10 cellular contexts compared by ENCODE assay signal in the genomic region with DNA sequence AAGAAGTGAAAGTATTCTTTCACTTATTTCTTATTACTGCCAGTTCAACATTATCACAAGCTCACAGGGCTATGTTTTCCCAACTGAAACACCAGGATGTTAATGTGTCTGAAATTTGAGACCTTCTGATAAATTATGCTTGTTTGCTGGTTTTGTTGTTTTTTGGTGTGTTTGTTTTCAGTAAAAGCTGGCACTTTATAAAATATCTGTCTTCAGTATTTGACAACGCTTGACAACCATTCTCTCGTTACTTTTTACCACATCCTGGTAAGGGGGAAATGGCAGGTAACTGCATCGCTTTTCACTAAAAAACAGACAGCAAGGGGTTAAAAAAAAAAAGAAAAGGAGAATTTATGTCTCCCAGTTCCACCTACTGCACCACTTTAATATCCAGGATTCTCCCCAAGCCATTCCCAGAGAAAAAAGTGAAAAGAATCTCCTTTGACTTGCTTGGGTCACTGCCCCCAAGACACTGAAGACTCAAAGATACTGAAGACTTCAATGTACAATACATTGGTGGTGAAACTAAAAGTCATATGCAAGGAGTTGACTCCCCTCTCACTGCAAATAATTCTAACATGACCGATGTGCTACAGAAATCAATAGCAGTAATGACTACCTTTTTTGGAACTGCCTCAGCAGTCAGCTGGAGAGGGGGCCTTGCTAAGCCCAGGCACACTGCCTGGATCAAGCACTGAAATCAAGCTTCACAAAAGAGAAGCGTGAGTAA.
A peak's percentile ranks its signal among the peaks of the same experiment; 100 is the strongest.
DNase-seq lines count a peak whose midpoint lies in the region; ATAC-seq and TF ChIP-seq lines count a peak whose summit lies in the region.
"Had no signal": no experiment of that assay in that cellular context is flagged by ENCODE, and none has a peak within 500 bp of the region (broad histone marks: within the 10 kb centered on the region; RNA-seq: fewer than 3 reads in every experiment).

No MANE protein-coding gene starts in this region.

- no peaks in the 10 kb centered on the region for H3K9me3 Mint-ChIP-seq in CD8-positive, alpha-beta memory T cell
- H3K9me3 Mint-ChIP-seq in activated naive CD8-positive, alpha-beta T cell treated with anti-CD3 and anti-CD28 coated beads for 36 hours, result no peaks in the 10 kb centered on the region

- H3K27ac Mint-ChIP-seq in CD8-positive, alpha-beta memory T cell, result peak overlapping the region; percentile 88 to 99 (median 96)
- H3K27ac Mint-ChIP-seq in activated naive CD8-positive, alpha-beta T cell treated with anti-CD3 and anti-CD28 coated beads for 36 hours, result peak overlapping the region; percentile 96

- H3K4me3 Mint-ChIP-seq in CD8-positive, alpha-beta memory T cell, result peak overlapping the region; percentile 75 to 91 (median 86)
- peak overlapping the region; percentile 74 for H3K4me3 Mint-ChIP-seq in activated naive CD8-positive, alpha-beta T cell treated with anti-CD3 and anti-CD28 coated beads for 36 hours

- H3K27me3 Mint-ChIP-seq in CD8-positive, alpha-beta memory T cell, result no peaks in the 10 kb centered on the region
- H3K27me3 Mint-ChIP-seq in activated naive CD8-positive, alpha-beta T cell treated with anti-CD3 and anti-CD28 coated beads for 36 hours, result no peaks in the 10 kb centered on the region

- H3K4me3 ChIP-seq in CD8-positive, alpha-beta memory T cell (ENCODE audit: low read length), result peak overlapping the region; percentile 52
- H3K4me3 ChIP-seq in BE2C (ENCODE audit: low read depth, low read length), result no peak overlapping the region
- H3K4me3 ChIP-seq: PC-9 had no signal

- H3K9me3 ChIP-seq in CD8-positive, alpha-beta memory T cell (ENCODE audit: low read length), result no peaks in the 10 kb centered on the region
- H3K9me3 ChIP-seq in BE2C, result no peaks in the 10 kb centered on the region

- TF ChIP-seq CTCF in BE2C (IDR thresholded peaks at IDR 0.05; ENCODE audit: low read depth, low read length), result no peak

- POLR2A ChIA-PET in CD8-positive, alpha-beta memory T cell (lab: Charles Lee), result interaction anchor here (0.6 to 3.6 kb wide), 12 partner anchors 8 to 91 kb away, joined by 3 to 26 read pairs (median 4); no protein-coding TSS in a partner anchor

- peak overlapping the region; percentile 62 for H3K27ac ChIP-seq in CD8-positive, alpha-beta memory T cell (ENCODE audit: low read depth, low read length)
- H3K27ac ChIP-seq: PC-9 had no signal

- no peaks in the 10 kb centered on the region for H3K27me3 ChIP-seq in CD8-positive, alpha-beta memory T cell (ENCODE audit: insufficient read depth, low read length, poor library complexity, severe bottlenecking)
- peaks cover 7% of the 10 kb centered on the region for H3K27me3 ChIP-seq in BE2C

- H3K36me3 Mint-ChIP-seq in CD8-positive, alpha-beta memory T cell, result peaks cover 0 to 7% (median 2%) of the 10 kb centered on the region in 3 donors
- H3K36me3 Mint-ChIP-seq in activated naive CD8-positive, alpha-beta T cell treated with anti-CD3 and anti-CD28 coated beads for 36 hours, result peaks cover 59% of the 10 kb centered on the region

- CTCF ChIA-PET in CD8-positive, alpha-beta memory T cell (lab: Charles Lee), result interaction anchor here (0.7 to 2.7 kb wide), 9 partner anchors 8 to 87 kb away, joined by 3 to 12 read pairs (median 5); no protein-coding TSS in a partner anchor

- peaks cover 86 to 99% (median 98%) of the 10 kb centered on the region in 3 donors for H3K4me1 Mint-ChIP-seq in CD8-positive, alpha-beta memory T cell
- H3K4me1 Mint-ChIP-seq in activated naive CD8-positive, alpha-beta T cell treated with anti-CD3 and anti-CD28 coated beads for 36 hours, result peaks cover 93% of the 10 kb centered on the region

- no peaks in the 10 kb centered on the region for H3K36me3 ChIP-seq in CD8-positive, alpha-beta memory T cell (ENCODE audit: insufficient read depth, low read length)
- no peaks in the 10 kb centered on the region for H3K36me3 ChIP-seq in BE2C

- peak; percentile 17 for ATAC-seq in GM19397 (IDR thresholded peaks at IDR 0.05; ENCODE audit: unreplicated experiment)
- ATAC-seq in HG03342 (IDR thresholded peaks at IDR 0.05; ENCODE audit: unreplicated experiment), result peak; percentile 27
- no peak for ATAC-seq in HG02623 (IDR thresholded peaks at IDR 0.05; ENCODE audit: unreplicated experiment)

- DNase-seq in CD8-positive, alpha-beta memory T cell, result peak in 2 of 5 donors; percentile 29 to 45
- no peak for DNase-seq in activated naive CD8-positive, alpha-beta T cell treated with anti-CD3 and anti-CD28 coated beads for 36 hours
- no peak for DNase-seq in NCI-H2081 treated with DMSO at 0.1 percent for 48 hours (lab: John Stamatoyannopoulos, UW)
- no peak for DNase-seq in SK-N-DZ (ENCODE audit: low spot score)
- DNase-seq in BE2C, result no peak
- DNase-seq: DMS53, PC-9 had no signal

- H3K4me1 ChIP-seq in CD8-positive, alpha-beta memory T cell (ENCODE audit: insufficient read depth, low read length), result peaks cover 85% of the 10 kb centered on the region
- no peaks in the 10 kb centered on the region for H3K4me1 ChIP-seq in BE2C
